ENCODE assay signal across 11 cellular contexts in genomic region chr17:49209061-49209571, GRCh38. TPM values are rescaled to one million over a fixed set of nuclear protein-coding genes. Genes with fewer than 3 reads are reported as not detected.
DNase-seq lines count a peak whose midpoint lies in the region; ATAC-seq and TF ChIP-seq lines count a peak whose summit lies in the region.
"Had no signal": no experiment of that assay in that cellular context is flagged by ENCODE, and none has a peak within 500 bp of the region (broad histone marks: within the 10 kb centered on the region; RNA-seq: fewer than 3 reads in every experiment).

No MANE protein-coding gene starts in this region.

- TF ChIP-seq CTCF in left ventricle myocardium inferior (IDR thresholded peaks at IDR 0.05; ENCODE audit: borderline replicate concordance) (no peak), WERI-Rb-1 (IDR thresholded peaks at IDR 0.05; ENCODE audit: low read depth, low read length) (no peak), left lung (IDR thresholded peaks at IDR 0.05) (no peak)

- no peaks in the 10 kb centered on the region for H3K9me3 ChIP-seq in left ventricle myocardium inferior (replicated peaks)
- H3K9me3 ChIP-seq in WERI-Rb-1 (ENCODE audit: severe bottlenecking) = no peaks in the 10 kb centered on the region
- H3K9me3 ChIP-seq in left lung = no peaks in the 10 kb centered on the region

- no peaks in the 10 kb centered on the region for H3K36me3 ChIP-seq in left ventricle myocardium inferior
- H3K36me3 ChIP-seq in WERI-Rb-1 = peaks cover 33% of the 10 kb centered on the region
- no peaks in the 10 kb centered on the region for H3K36me3 ChIP-seq in left lung
- H3K36me3 ChIP-seq: brain microvascular endothelial cell had no signal

- H3K27me3 ChIP-seq in left ventricle myocardium inferior (ENCODE audit: low read depth) (peaks cover 42% of the 10 kb centered on the region), WERI-Rb-1 (ENCODE audit: insufficient read depth, low read depth, severe bottlenecking) (no peaks in the 10 kb centered on the region), left lung (peaks cover 0 to 22% of the 10 kb centered on the region in 2 donors)
- H3K27me3 ChIP-seq: brain microvascular endothelial cell had no signal

- intact Hi-C loops in left ventricle myocardium inferior (cut with micrococcal nuclease) = no loop called here
- intact Hi-C loops in Right ventricle myocardium inferior (cut with DNase I) = no loop called here
- intact Hi-C loops in left lung (cut with DNase I) = no loop called here

- DNase-seq in left ventricle myocardium inferior (no peak), Right ventricle myocardium inferior (ENCODE audit: missing footprints) (no peak), WERI-Rb-1 (peak; percentile 83), left lung (no peak), HK-2 (ENCODE audit: unreplicated experiment) (no peak)
- DNase-seq: activated CD4-positive, alpha-beta T cell treated with anti-CD3 and anti-CD28 coated beads, Interleukin-2, amount 50 U/mL, for 1 hour; brain microvascular endothelial cell; NCI-H2029 had no signal

- ATAC-seq in Right ventricle myocardium inferior (no peak), left lung (peak; percentile 23), GM19035 (IDR thresholded peaks at IDR 0.05; ENCODE audit: unreplicated experiment) (no peak), GM19397 (IDR thresholded peaks at IDR 0.05; ENCODE audit: unreplicated experiment) (no peak), HG03175 (IDR thresholded peaks at IDR 0.05; ENCODE audit: unreplicated experiment) (no peak)

- H3K4me1 ChIP-seq in left ventricle myocardium inferior (peaks cover 36% of the 10 kb centered on the region), left lung (peaks cover 0 to 56% of the 10 kb centered on the region in 2 donors)

- peak overlapping the region; percentile 90 for H3K27ac ChIP-seq in left ventricle myocardium inferior (replicated peaks)
- H3K27ac ChIP-seq in WERI-Rb-1 = peak overlapping the region; percentile 90
- peak overlapping the region; percentile 67 to 79 for H3K27ac ChIP-seq in left lung
- H3K27ac ChIP-seq: brain microvascular endothelial cell had no signal

- H3K4me3 ChIP-seq in left ventricle myocardium inferior (peak overlapping the region; percentile 68), WERI-Rb-1 (ENCODE audit: low read depth, low read length) (peak overlapping the region; percentile 41), left lung (peak overlapping the region in 1 of 2 donors; percentile 56)

RNA-seq across cellular contexts. Expression of gene GNGT2, which starts 1.3 kb away (rescaled TPM):
- total RNA-seq in left ventricle myocardium inferior (2.2 TPM), Right ventricle myocardium inferior (2.5 TPM), left lung (1 to 10 TPM; 3.6 to 4.8 TPM)

RNA-seq across cellular contexts. Expression of gene ABI3, which starts 1.4 kb away (rescaled TPM):
- total RNA-seq in left ventricle myocardium inferior (4.9 TPM), Right ventricle myocardium inferior (6.3 TPM), left lung (10 to 100 TPM; 10.8 to 23.8 TPM)

RNA-seq across cellular contexts. Expression of gene PHOSPHO1, which starts 21.5 kb away (rescaled TPM):
- total RNA-seq in left ventricle myocardium inferior (0.52 TPM), Right ventricle myocardium inferior (0.78 TPM), left lung (1 to 10 TPM; 1.0 to 2.0 TPM)
